ENCODE assay signal across 8 cellular contexts in the genomic region with DNA sequence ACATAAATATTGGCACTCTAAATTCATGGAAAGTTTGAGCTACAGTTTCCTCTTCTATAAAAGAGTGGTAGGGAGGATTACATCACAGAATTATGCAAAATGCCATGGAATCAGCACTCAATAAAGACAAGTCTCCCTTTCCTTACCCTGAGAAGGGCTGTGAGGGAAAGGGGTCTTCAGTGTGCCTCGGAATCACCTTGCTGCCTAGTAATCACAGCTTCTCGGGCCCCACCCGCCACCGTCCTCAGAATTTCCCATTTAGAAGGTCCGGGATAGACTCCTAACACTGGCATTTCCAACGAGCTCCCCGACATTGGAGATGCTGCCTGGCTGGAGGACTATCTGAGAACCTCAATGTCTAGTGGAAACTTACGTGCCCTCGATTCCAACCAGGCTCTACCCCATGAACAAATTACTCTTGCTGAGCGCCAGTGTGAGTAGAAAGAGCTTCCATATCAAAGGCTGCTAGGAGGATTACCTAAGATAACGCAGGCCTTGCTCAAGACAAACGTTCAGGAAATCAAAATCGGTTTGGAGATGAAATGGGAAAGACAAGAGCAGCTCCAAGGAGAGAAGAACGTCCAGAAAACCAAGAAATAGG.
DNase-seq lines count a peak whose midpoint lies in the region; ATAC-seq, FAIRE-seq and TF ChIP-seq lines count a peak whose summit lies in the region.

No MANE protein-coding gene starts in this region.

- peak overlapping the region; percentile 87 for H3K4me3 Mint-ChIP-seq in activated naive CD8-positive, alpha-beta T cell treated with anti-CD3 and anti-CD28 coated beads, Interleukin-2, amount 50 U/mL, for 24 hours

- no peaks in the 10 kb centered on the region for H3K9me3 Mint-ChIP-seq in activated naive CD8-positive, alpha-beta T cell treated with anti-CD3 and anti-CD28 coated beads, Interleukin-2, amount 50 U/mL, for 24 hours

- no peak for TF ChIP-seq POLR2A in GM12892 (IDR thresholded peaks at IDR 0.05; ENCODE audit: low read depth, low read length)

- peaks cover 59% of the 10 kb centered on the region for H3K4me1 Mint-ChIP-seq in activated naive CD8-positive, alpha-beta T cell treated with anti-CD3 and anti-CD28 coated beads, Interleukin-2, amount 50 U/mL, for 24 hours

- peak overlapping the region; percentile 99 for H3K27ac Mint-ChIP-seq in activated naive CD8-positive, alpha-beta T cell treated with anti-CD3 and anti-CD28 coated beads, Interleukin-2, amount 50 U/mL, for 24 hours

- no peak for ATAC-seq in activated naive CD8-positive, alpha-beta T cell treated with anti-CD3 and anti-CD28 coated beads, Interleukin-2, amount 50 U/mL, for 24 hours

- DNase-seq in GM06990 (ENCODE audit: extremely low read depth, insufficient read length) (peak; percentile 32), NCI-H226 (peak; percentile 45), left kidney (ENCODE audit: low read depth, low spot score) (peak; percentile 15), germinal center (ENCODE audit: low spot score) (no peak), GM12892 (ENCODE audit: insufficient read length) (no peak), NCI-H524 treated with DMSO at 0.1 percent for 48 hours (lab: John Stamatoyannopoulos, UW) (no peak)
- no peak for DNase-seq in activated naive CD8-positive, alpha-beta T cell treated with anti-CD3 and anti-CD28 coated beads, Interleukin-2, amount 50 U/mL, for 24 hours

- no peaks in the 10 kb centered on the region for H3K27me3 ChIP-seq in GM06990 (replicated peaks; ENCODE audit: control insufficient read depth, insufficient read depth, low read length)

- H3K36me3 ChIP-seq in GM06990 (ENCODE audit: control insufficient read depth, insufficient read depth, low read length) = no peaks in the 10 kb centered on the region

- H3K4me3 ChIP-seq in GM06990 (replicated peaks; ENCODE audit: low read depth, low read length) = peak overlapping the region; percentile 70

- TF ChIP-seq CTCF in GM06990 (IDR thresholded peaks at IDR 0.05; ENCODE audit: insufficient read depth, low read length, poor library complexity, severe bottlenecking) = no peak

- no peaks in the 10 kb centered on the region for H3K36me3 Mint-ChIP-seq in activated naive CD8-positive, alpha-beta T cell treated with anti-CD3 and anti-CD28 coated beads, Interleukin-2, amount 50 U/mL, for 24 hours (ENCODE audit: low read depth)

- peak overlapping the region; percentile 89 for H3K27ac ChIP-seq in temporal lobe (ENCODE audit: low read depth, low read length)

- FAIRE-seq in GM12892 (lab: Jason Lieb, UNC) = no peak

- H3K27me3 Mint-ChIP-seq in activated naive CD8-positive, alpha-beta T cell treated with anti-CD3 and anti-CD28 coated beads, Interleukin-2, amount 50 U/mL, for 24 hours = no peaks in the 10 kb centered on the region

Comparison
In these comparisons a context has a peak if more than half of its experiments do, and no peak if none do; other contexts are left out.
1. DNase-seq: peak in GM06990 (single experiment), NCI-H226 (single experiment) and left kidney (single experiment); none in activated naive CD8-positive, alpha-beta T cell treated with anti-CD3 and anti-CD28 coated beads, Interleukin-2, amount 50 U/mL, for 24 hours (single experiment), germinal center (single experiment), GM12892 (single experiment) and NCI-H524 treated with DMSO at 0.1 percent for 48 hours (single experiment).